18 cellular contexts compared by ENCODE assay signal in genomic region chr12:28937196-28937595, GRCh38.
DNase-seq lines count a peak whose midpoint lies in the region; ATAC-seq, FAIRE-seq and TF ChIP-seq lines count a peak whose summit lies in the region.
"Had no signal": no experiment of that assay in that cellular context is flagged by ENCODE, and none has a peak within 500 bp of the region (broad histone marks: within the 10 kb centered on the region; RNA-seq: fewer than 3 reads in every experiment).

No MANE protein-coding gene starts in this region.

- DNase-seq in NCI-H2029 treated with DMSO at 0.1 percent for 48 hours (lab: John Stamatoyannopoulos, UW) (peak; percentile 1), NCI-H2029 (lab: John Stamatoyannopoulos, UW) (no peak), astrocyte of the hippocampus (ENCODE audit: low read depth, low spot score) (peak; percentile 58), foreskin keratinocyte (peak; percentile 89 to 90), urothelium cell line (ENCODE audit: low spot score) (peak; percentile 43), Karpas-422 (no peak), NCI-H446 treated with DMSO at 0.1 percent for 48 hours (lab: John Stamatoyannopoulos, UW) (no peak), GDM1 (lab: John Stamatoyannopoulos, UW) (no peak)
- DNase-seq: 8988T; aorta; CD4-positive, alpha-beta T cell; GF-D8; heart right ventricle; retina; stimulated activated CD4-positive, alpha-beta T cell treated with anti-CD3 and anti-CD28 coated beads, Interleukin-2, amount 100 ng/mL, for 48 hours; trophoblast cell had no signal

- no peak overlapping the region for H3K9ac ChIP-seq in Karpas-422 (ENCODE audit: low read length)

- H3K27me3 ChIP-seq in foreskin keratinocyte (no peaks in the 10 kb centered on the region), Karpas-422 (ENCODE audit: low read length) (no peaks in the 10 kb centered on the region)
- H3K27me3 ChIP-seq: heart right ventricle had no signal

- H3K4me1 ChIP-seq in foreskin keratinocyte (peaks cover 48% of the 10 kb centered on the region), Karpas-422 (ENCODE audit: low read length) (no peaks in the 10 kb centered on the region)

- no peaks in the 10 kb centered on the region for H3K9me2 ChIP-seq in Karpas-422 (replicated peaks; ENCODE audit: insufficient read depth, low read length)

- no peaks in the 10 kb centered on the region for H4K20me1 ChIP-seq in Karpas-422 (ENCODE audit: insufficient read depth, low read depth, low read length)

- no peak for FAIRE-seq in urothelium cell line (lab: Jason Lieb, UNC)

- H3K79me2 ChIP-seq in Karpas-422 (ENCODE audit: low read length), result no peaks in the 10 kb centered on the region

- no peak for TF ChIP-seq CTCF in foreskin keratinocyte (conservative IDR thresholded peaks at IDR 0.05)

- no peak overlapping the region for H2AFZ ChIP-seq in Karpas-422 (ENCODE audit: low read length)

- peak; percentile 67 for ATAC-seq in foreskin keratinocyte
- ATAC-seq: heart right ventricle; natural killer cell treated with Interleukin-12 subunit alpha and Interleukin-12 subunit beta and Interleukin-15 and Interleukin-18, amount 100 ng/mL, for 72 hours had no signal

- no peak overlapping the region for H3K4me3 ChIP-seq in Karpas-422 (ENCODE audit: low read length)
- H3K4me3 ChIP-seq: heart right ventricle, SK-N-MC had no signal

- H3K27ac ChIP-seq in foreskin keratinocyte, result peak overlapping the region; percentile 68
- H3K27ac ChIP-seq in Karpas-422 (ENCODE audit: low read length), result no peak overlapping the region
- H3K27ac ChIP-seq: heart right ventricle, SK-N-MC had no signal

- no peak overlapping the region for H3K4me2 ChIP-seq in Karpas-422 (ENCODE audit: low read depth, low read length, poor library complexity, severe bottlenecking)

- H3K36me3 ChIP-seq in Karpas-422 (ENCODE audit: insufficient read depth, low read length), result no peaks in the 10 kb centered on the region
- H3K36me3 ChIP-seq: heart right ventricle had no signal

- H3K9me3 ChIP-seq in Karpas-422 (ENCODE audit: low read length), result no peaks in the 10 kb centered on the region
- H3K9me3 ChIP-seq: heart right ventricle had no signal

Comparison
In these comparisons a context has a peak if more than half of its experiments do, and no peak if none do; other contexts are left out.
1. DNase-seq: peak in NCI-H2029 treated with DMSO at 0.1 percent for 48 hours (single experiment), astrocyte of the hippocampus (single experiment), foreskin keratinocyte (2 of 2) and urothelium cell line (single experiment); none in NCI-H2029 (single experiment), Karpas-422 (single experiment), NCI-H446 treated with DMSO at 0.1 percent for 48 hours (single experiment) and GDM1 (single experiment).